18 cellular contexts compared by ENCODE assay signal in genomic region chr11:43948341-43949185, GRCh38. TPM values are rescaled to one million over a fixed set of nuclear protein-coding genes. Genes with fewer than 3 reads are reported as not detected.
DNase-seq lines count a peak whose midpoint lies in the region; ATAC-seq, FAIRE-seq and TF ChIP-seq lines count a peak whose summit lies in the region.
"Had no signal": no experiment of that assay in that cellular context is flagged by ENCODE, and none has a peak within 500 bp of the region (broad histone marks: within the 10 kb centered on the region; RNA-seq: fewer than 3 reads in every experiment).

No MANE protein-coding gene starts in this region.

- no peak overlapping the region for H4K8ac ChIP-seq in H9 (replicated peaks; ENCODE audit: insufficient read length, low read depth, low read length)

- no peak overlapping the region for H3T11ph ChIP-seq in H9 (ENCODE audit: low read length)

- DNase-seq in H9 (no peak), SK-MEL-5 (ENCODE audit: low read depth, low spot score) (peak; percentile 51), kidney (no peak), tibial artery (no peak), T1000 (lab: John Stamatoyannopoulos, UW) (no peak), NCI-H1930 (lab: John Stamatoyannopoulos, UW) (no peak)
- DNase-seq in stimulated activated naive B cell treated with anti-CD40 and anti-IgM and Interleukin-4, amounts not matched to agents 10 μg/mL and 1 μg/mL and 100 μg/mL, for 72 hours: no peak
- DNase-seq: CD4-positive, alpha-beta T cell; DMS79 treated with DMSO at 0.1 percent for 48 hours; GOT3; Kasumi-1; MM.1S; NCI-H1092 treated with DMSO at 0.1 percent for 48 hours; NCI-H226; NCI-H748 treated with DMSO at 0.1 percent for 48 hours had no signal

- no peak overlapping the region for H2BK15ac ChIP-seq in H9 (ENCODE audit: low read depth, low read length)

- in situ Hi-C loops in SK-MEL-5 (cut with HindIII; ENCODE audit: low pct_unique_long_range_greater_than_20kb, low sequenced_read_pairs): no loop called here

- no peak overlapping the region for H3K9ac ChIP-seq in H9 (ENCODE audit: extremely low read depth, insufficient read length, low read length)
- no peak overlapping the region for H3K9ac ChIP-seq in kidney (ENCODE audit: low read length in 2 of 2)

- intact Hi-C loops in kidney (cut with DNase I) (loop anchor here (10.0 kb wide), 1 partner anchor 86 kb away; no protein-coding TSS in a partner anchor), tibial artery (cut with DNase I; ENCODE audit: low total_unique reads) (loop anchor here (10.0 kb wide), 1 partner anchor 54 kb away; no protein-coding TSS in a partner anchor)

- H3K4ac ChIP-seq in H9 (ENCODE audit: low read depth, low read length): no peak overlapping the region

- peaks cover 3 to 4% of the 10 kb centered on the region in 2 experiments for H3K9me3 Mint-ChIP-seq in H9
- H3K9me3 Mint-ChIP-seq in stimulated activated naive B cell treated with anti-CD40 and anti-IgM and Interleukin-4, amounts not matched to agents 10 μg/mL and 1 μg/mL and 100 μg/mL, for 72 hours: no peaks in the 10 kb centered on the region
- H3K9me3 Mint-ChIP-seq: CD4-positive, alpha-beta T cell had no signal

- peak overlapping the region in 1 of 3 experiments; percentile 44; a peak in 1 of 7 replicates for H3K27ac Mint-ChIP-seq in H9
- no peak overlapping the region for H3K27ac Mint-ChIP-seq in stimulated activated naive B cell treated with anti-CD40 and anti-IgM and Interleukin-4, amounts not matched to agents 10 μg/mL and 1 μg/mL and 100 μg/mL, for 72 hours
- H3K27ac Mint-ChIP-seq: B cell; CD4-positive, alpha-beta T cell had no signal

- H2AFZ ChIP-seq in H9 (ENCODE audit: low read length): no peak overlapping the region

- peaks cover 53 to 65% of the 10 kb centered on the region in 2 experiments for H3K4me1 Mint-ChIP-seq in H9
- peaks cover 10 to 14% of the 10 kb centered on the region in 2 donors for H3K4me1 Mint-ChIP-seq in stimulated activated naive B cell treated with anti-CD40 and anti-IgM and Interleukin-4, amounts not matched to agents 10 μg/mL and 1 μg/mL and 100 μg/mL, for 72 hours

- H2BK5ac ChIP-seq in H9 (ENCODE audit: insufficient read length, low read length): no peak overlapping the region

- H2BK20ac ChIP-seq in H9 (ENCODE audit: low read depth, low read length, poor library complexity, severe bottlenecking): no peak overlapping the region

- TF ChIP-seq CTCF in H9 (conservative IDR thresholded peaks at IDR 0.05) (peak; percentile 32; the same call in 1 of the 3 replicates), kidney (IDR thresholded peaks at IDR 0.05; ENCODE audit: borderline replicate concordance, extremely low read depth, insufficient read depth) (no peak), tibial artery (IDR thresholded peaks at IDR 0.05) (no peak)

- peaks cover 39% of the 10 kb centered on the region for H3K27me3 Mint-ChIP-seq in H9 (ENCODE audit: low read depth)
- H3K27me3 Mint-ChIP-seq in stimulated activated naive B cell treated with anti-CD40 and anti-IgM and Interleukin-4, amounts not matched to agents 10 μg/mL and 1 μg/mL and 100 μg/mL, for 72 hours: peaks cover 67 to 75% of the 10 kb centered on the region in 2 donors

- no peak overlapping the region for H3K14ac ChIP-seq in H9 (ENCODE audit: insufficient read depth, low read length)

- no peak overlapping the region for H3K56ac ChIP-seq in H9 (ENCODE audit: insufficient read length, low read depth, low read length)

- no peak for ATAC-seq in stimulated activated naive B cell treated with anti-CD40 and anti-IgM and Interleukin-4, amounts not matched to agents 10 μg/mL and 1 μg/mL and 100 μg/mL, for 72 hours (replicated peaks)

- no peak overlapping the region for H2BK12ac ChIP-seq in H9 (ENCODE audit: insufficient read length, low read depth, low read length)

- no peak overlapping the region for H3K27ac ChIP-seq in H9 (ENCODE audit: insufficient read length, low read depth, low read length)
- H3K27ac ChIP-seq in kidney (ENCODE audit: low read depth in 2 of 2, low read length in 2 of 2): peak overlapping the region; percentile 38 to 47
- H3K27ac ChIP-seq in tibial artery: peak overlapping the region; percentile 79 to 99

- H4K91ac ChIP-seq in H9 (ENCODE audit: insufficient read length, low read depth, low read length): no peak overlapping the region

- H3K4me2 ChIP-seq in H9 (ENCODE audit: insufficient read depth, insufficient read length, low read length): no peak overlapping the region

- no peak overlapping the region for H4K5ac ChIP-seq in H9 (ENCODE audit: insufficient read length, low read depth, low read length)

- H3K4me1 ChIP-seq in H9 (ENCODE audit: insufficient read depth, low read length) (peaks cover under 1% of the 10 kb centered on the region; the same call in 1 of the 2 replicates), kidney (ENCODE audit: control insufficient read depth in 1 of 2, insufficient read depth in 1 of 2, low read depth in 1 of 2, low read length in 2 of 2) (peaks cover 0 to 12% of the 10 kb centered on the region in 2 donors), tibial artery (peaks cover 0 to 44% (median 20%) of the 10 kb centered on the region in 4 donors)

- no peak overlapping the region for H3K23ac ChIP-seq in H9 (ENCODE audit: insufficient read length, low read depth, low read length)

- peaks cover 0 to 10% (median 6%) of the 10 kb centered on the region in 3 experiments; a peak in 3 of 7 replicates for H3K36me3 Mint-ChIP-seq in H9 (ENCODE audit: insufficient read depth in 1 of 3, low read depth in 3 of 3)
- no peaks in the 10 kb centered on the region for H3K36me3 Mint-ChIP-seq in stimulated activated naive B cell treated with anti-CD40 and anti-IgM and Interleukin-4, amounts not matched to agents 10 μg/mL and 1 μg/mL and 100 μg/mL, for 72 hours

- no peak overlapping the region for H2BK120ac ChIP-seq in H9 (ENCODE audit: low read depth, low read length, poor library complexity, severe bottlenecking)

- H3K27me3 ChIP-seq in H9 (ENCODE audit: insufficient read depth, low read length) (peaks cover 14% of the 10 kb centered on the region), tibial artery (no peaks in the 10 kb centered on the region)

- H4K20me1 ChIP-seq in H9 (ENCODE audit: control insufficient read depth, insufficient read depth, insufficient read length): no peaks in the 10 kb centered on the region

- no peaks in the 10 kb centered on the region for H3K79me1 ChIP-seq in H9 (ENCODE audit: insufficient read depth, low read depth, low read length, poor library complexity, severe bottlenecking)

- peaks cover 6% of the 10 kb centered on the region for H3K23me2 ChIP-seq in H9 (ENCODE audit: insufficient read length, low read depth, low read length, poor library complexity, severe bottlenecking)

- H3K4me3 Mint-ChIP-seq in H9: no peak overlapping the region
- no peak overlapping the region for H3K4me3 Mint-ChIP-seq in stimulated activated naive B cell treated with anti-CD40 and anti-IgM and Interleukin-4, amounts not matched to agents 10 μg/mL and 1 μg/mL and 100 μg/mL, for 72 hours
- H3K4me3 Mint-ChIP-seq: B cell; CD4-positive, alpha-beta T cell had no signal

- WGBS in H9 (ENCODE audit: extremely low coverage, insufficient read length, low lambda C conversion rate): no CpG with 5 or more reads among the region's 2 CpGs

- no peak overlapping the region for H3K18ac ChIP-seq in H9 (ENCODE audit: insufficient read length, low read depth, low read length)

- H3K4me3 ChIP-seq in kidney (ENCODE audit: low read length in 2 of 2): no peak overlapping the region
- no peak overlapping the region for H3K4me3 ChIP-seq in tibial artery

- H3K36me3 ChIP-seq in kidney (ENCODE audit: control insufficient read depth in 1 of 2, insufficient read depth in 2 of 2, low read length in 2 of 2) (no peaks in the 10 kb centered on the region), tibial artery (peaks cover 13 to 19% (median 17%) of the 10 kb centered on the region in 3 donors)

- no peaks in the 10 kb centered on the region for H3K79me2 ChIP-seq in H9 (ENCODE audit: insufficient read depth, low read length)

- no peak overlapping the region for H2AK5ac ChIP-seq in H9 (ENCODE audit: insufficient read length, low read length)

- no peak for FAIRE-seq in kidney (lab: Jason Lieb, UNC)
- FAIRE-seq: D721Med, G401.6 had no signal

- H3K9me3 ChIP-seq in H9 (ENCODE audit: control insufficient read depth, low read depth, low read length): no peaks in the 10 kb centered on the region
- no peaks in the 10 kb centered on the region for H3K9me3 ChIP-seq in kidney (ENCODE audit: control insufficient read depth in 1 of 2, low read length in 2 of 2)
- no peaks in the 10 kb centered on the region for H3K9me3 ChIP-seq in tibial artery

RNA-seq across cellular contexts. Expression of gene C11orf96, which starts 6.1 kb away (rescaled TPM):
- 1.3 and 1.4 TPM in 2 replicates for total RNA-seq in H9 (2021)
- total RNA-seq in SK-MEL-5 (2014; rRNA removed; shearing (Covaris generic)): 112 and 149 TPM in 2 replicates
- 110 and 137 TPM in 2 replicates for polyA plus RNA-seq in SK-MEL-5 (2015; cell fraction: cytosol; rRNA removed)
- 14.4 and 26.7 TPM in 2 replicates for polyA plus RNA-seq in SK-MEL-5 (2015; cell fraction: nucleus; rRNA removed)
- total RNA-seq in kidney: 153 TPM
- polyA plus RNA-seq in kidney (ENCODE audit: insufficient read depth, low read depth, low replicate concordance): 109 TPM
- total RNA-seq: CD4-positive, alpha-beta T cell had no signal

Comparison
In these comparisons a context has a peak if more than half of its experiments do, and no peak if none do; other contexts are left out.
1. RNA of gene C11orf96, which starts 6.1 kb away (total RNA-seq): 153 TPM in kidney (single experiment) and 112 to 149 TPM in SK-MEL-5; 1.3 to 1.4 TPM in H9; every median in the first group is over 10 times any median in the second.